Comparison of ENCODE assay signal across 14 cellular contexts in the genomic region with DNA sequence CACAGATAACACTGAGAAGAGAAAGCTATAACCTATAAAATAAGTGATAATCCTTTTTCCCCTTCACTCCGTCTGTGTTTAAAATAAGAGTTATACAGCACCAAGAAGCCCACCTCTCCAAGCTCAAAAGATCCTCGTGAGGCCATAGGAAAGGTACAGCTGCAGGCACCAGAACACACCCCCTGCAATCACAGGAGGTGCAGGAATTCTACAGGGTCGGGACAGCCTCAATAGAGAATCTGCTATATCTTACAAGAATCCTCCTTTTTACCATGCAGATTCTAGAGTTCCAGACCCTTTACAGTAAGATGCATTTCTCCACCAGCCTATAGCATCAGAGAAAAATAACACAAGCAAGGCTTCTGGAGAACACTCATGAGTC. TPM values are rescaled to one million over a fixed set of nuclear protein-coding genes. Genes with fewer than 3 reads are reported as not detected.
DNase-seq lines count a peak whose midpoint lies in the region; ATAC-seq, FAIRE-seq and TF ChIP-seq lines count a peak whose summit lies in the region.
"Had no signal": no experiment of that assay in that cellular context is flagged by ENCODE, and none has a peak within 500 bp of the region (broad histone marks: within the 10 kb centered on the region; RNA-seq: fewer than 3 reads in every experiment).

No MANE protein-coding gene starts in this region.

- no peak for TF ChIP-seq CTCF in Panc1 (IDR thresholded peaks at IDR 0.05)
- TF ChIP-seq CTCF in pancreas (IDR thresholded peaks at IDR 0.05): no peak

- H3K4me3 ChIP-seq in Panc1 (ENCODE audit: low read depth in 2 of 2, low read length in 2 of 2) (no peak overlapping the region), pancreas (no peak overlapping the region)

- H3K4me1 Mint-ChIP-seq in activated CD8-positive, alpha-beta memory T cell treated with anti-CD3 and anti-CD28 coated beads, Interleukin-2, amount 10 ng/mL, durations not matched to agents 7 days and 5 days: peaks cover 2% of the 10 kb centered on the region
- H3K4me1 Mint-ChIP-seq: activated B cell treated with CpG ODN at 0.5 μM for 24 hours had no signal

- H3K9me3 Mint-ChIP-seq in activated CD8-positive, alpha-beta memory T cell treated with anti-CD3 and anti-CD28 coated beads, Interleukin-2, amount 10 ng/mL, durations not matched to agents 7 days and 5 days (ENCODE audit: low read depth): no peaks in the 10 kb centered on the region
- H3K9me3 Mint-ChIP-seq: activated B cell treated with CpG ODN at 0.5 μM for 24 hours had no signal

- no peak overlapping the region for H3K4me3 Mint-ChIP-seq in activated CD8-positive, alpha-beta memory T cell treated with anti-CD3 and anti-CD28 coated beads, Interleukin-2, amount 10 ng/mL, durations not matched to agents 7 days and 5 days
- H3K4me3 Mint-ChIP-seq: activated B cell treated with CpG ODN at 0.5 μM for 24 hours had no signal

- no peaks in the 10 kb centered on the region for H3K36me3 ChIP-seq in Panc1 (ENCODE audit: control insufficient read depth, insufficient read depth, low read length)
- no peaks in the 10 kb centered on the region for H3K36me3 ChIP-seq in pancreas

- ATAC-seq in GM21526 (IDR thresholded peaks at IDR 0.05; ENCODE audit: low FRiP score, unreplicated experiment) (peak; percentile 21), Panc1 (peak; percentile 37), pancreas (peak in 3 of 4 donors; percentile 10 to 14 (median 12)), HG02642 (IDR thresholded peaks at IDR 0.05; ENCODE audit: poor library complexity, unreplicated experiment) (no peak)
- ATAC-seq in activated CD8-positive, alpha-beta memory T cell treated with anti-CD3 and anti-CD28 coated beads, Interleukin-2, amount 10 ng/mL, durations not matched to agents 7 days and 5 days: no peak

- H3K9me3 ChIP-seq in Panc1 (ENCODE audit: control insufficient read depth, insufficient read depth, low read depth, low read length) (no peaks in the 10 kb centered on the region), pancreas (no peaks in the 10 kb centered on the region)

- in situ Hi-C loops in Panc1 (cut with HindIII; ENCODE audit: low pct_unique_long_range_greater_than_20kb, low sequenced_read_pairs): no loop called here

- no TSS peak for BruUV-seq in Panc1 (replicated peaks; lab: Mats Ljungman, UMichigan)

- H3K27me3 ChIP-seq in Panc1 (ENCODE audit: control insufficient read depth, insufficient read depth, low read length) (no peaks in the 10 kb centered on the region), pancreas (no peaks in the 10 kb centered on the region)

- CTCF ChIA-PET in Panc1 (lab: Charles Lee): interaction anchor here (0.6 kb wide), 1 partner anchor 35 kb away, joined by 6 read pairs; no protein-coding TSS in a partner anchor
- CTCF ChIA-PET in activated CD8-positive, alpha-beta memory T cell treated with anti-CD3 and anti-CD28 coated beads, Interleukin-2, amount 10 ng/mL, durations not matched to agents 7 days and 5 days (lab: Charles Lee): interaction anchor here (0.6 to 1.1 kb wide), 3 partner anchors 10 to 83 kb away, joined by 3 to 4 read pairs (median 4); no protein-coding TSS in a partner anchor

- POLR2A ChIA-PET in Panc1 (lab: Charles Lee): interaction anchor here (0.5 kb wide), 1 partner anchor 109 kb away, joined by 4 read pairs; no protein-coding TSS in a partner anchor

- H3K27ac ChIP-seq in Panc1 (ENCODE audit: low read length): peak overlapping the region; percentile 62; the same call in 1 of the 2 replicates
- H3K27ac ChIP-seq in epithelial cell of prostate: peak overlapping the region; percentile 98
- peak overlapping the region in 2 of 4 donors; percentile 4 to 48 for H3K27ac ChIP-seq in pancreas

- H3K36me3 Mint-ChIP-seq in activated CD8-positive, alpha-beta memory T cell treated with anti-CD3 and anti-CD28 coated beads, Interleukin-2, amount 10 ng/mL, durations not matched to agents 7 days and 5 days: no peaks in the 10 kb centered on the region

- H3K4me1 ChIP-seq in Panc1 (ENCODE audit: control insufficient read depth, insufficient read depth, low read length): peaks cover 7% of the 10 kb centered on the region; the same call in 1 of the 2 replicates
- H3K4me1 ChIP-seq in pancreas: peaks cover 0 to 5% (median 0%) of the 10 kb centered on the region in 3 donors

- intact Hi-C loops in Panc1 (cut with micrococcal nuclease; ENCODE audit: unreplicated experiment): loop anchor here (2.0 kb wide), 1 partner anchor 198 kb away; no protein-coding TSS in a partner anchor
- intact Hi-C loops in pancreas (cut with DNase I): no loop called here

- no peak for FAIRE-seq in pancreas (lab: Jason Lieb, UNC)
- FAIRE-seq: colon had no signal

- no peak for DNase-seq in Panc1 (ENCODE audit: low read depth, low spot score)
- no peak for DNase-seq in epithelial cell of prostate (ENCODE audit: low read depth, low spot score)
- DNase-seq in pancreas: no peak
- no peak for DNase-seq in OCI-M2 (lab: John Stamatoyannopoulos, UW; ENCODE audit: unreplicated experiment)
- no peak for DNase-seq in AG20443 (ENCODE audit: low spot score)
- DNase-seq in activated CD8-positive, alpha-beta memory T cell treated with anti-CD3 and anti-CD28 coated beads, Interleukin-2, amount 10 ng/mL, durations not matched to agents 7 days and 5 days: no peak
- DNase-seq: activated B cell treated with CpG ODN at 0.5 μM for 24 hours, kidney had no signal

- no peak overlapping the region for H3K27ac Mint-ChIP-seq in activated CD8-positive, alpha-beta memory T cell treated with anti-CD3 and anti-CD28 coated beads, Interleukin-2, amount 10 ng/mL, durations not matched to agents 7 days and 5 days
- H3K27ac Mint-ChIP-seq: activated B cell treated with CpG ODN at 0.5 μM for 24 hours had no signal

- peaks cover 9% of the 10 kb centered on the region for H3K27me3 Mint-ChIP-seq in activated CD8-positive, alpha-beta memory T cell treated with anti-CD3 and anti-CD28 coated beads, Interleukin-2, amount 10 ng/mL, durations not matched to agents 7 days and 5 days

- 53 to 54% methylated on average over 3 of the region's 3 CpGs for WGBS in pancreas, 2 donors

RNA-seq across cellular contexts. Expression of a gene that starts 5.0 kb away (rescaled TPM):
- 0.95 TPM for total RNA-seq in Panc1 (2021; ENCODE audit: unreplicated experiment)
- 0.27 TPM for polyA plus RNA-seq in Panc1 (2012; ENCODE audit: insufficient read length)
- 1 to 10 TPM in 2 of 6 donors, under 1 TPM in 4; 0.23 to 1.7 (median 0.48) TPM for total RNA-seq in pancreas
- polyA plus RNA-seq in pancreas: under 1 TPM; 0.08 to 0.56 TPM
- not detected for total RNA-seq in activated CD8-positive, alpha-beta memory T cell treated with anti-CD3 and anti-CD28 coated beads, Interleukin-2, amount 10 ng/mL, durations not matched to agents 7 days and 5 days
- total RNA-seq: activated B cell treated with CpG ODN at 0.5 μM for 24 hours, LHCN-M2, NCI-H460, pulmonary artery endothelial cell had no signal

Comparison
In these comparisons a context has a peak if more than half of its experiments do, and no peak if none do; other contexts are left out.
1. ATAC-seq: peak in GM21526 (single experiment), Panc1 (single experiment) and pancreas (3 of 4); none in activated CD8-positive, alpha-beta memory T cell treated with anti-CD3 and anti-CD28 coated beads, Interleukin-2, amount 10 ng/mL, durations not matched to agents 7 days and 5 days (single experiment) and HG02642 (single experiment).